In genomic region chr2:68330691-68331090, GRCh38 we compare ENCODE assay signal across 21 cellular contexts. TPM values are rescaled to one million over a fixed set of nuclear protein-coding genes. Genes with fewer than 3 reads are reported as not detected.
A peak's percentile ranks its signal among the peaks of the same experiment; 100 is the strongest.
DNase-seq lines count a peak whose midpoint lies in the region; ATAC-seq and TF ChIP-seq lines count a peak whose summit lies in the region.
"Had no signal": no experiment of that assay in that cellular context is flagged by ENCODE, and none has a peak within 500 bp of the region (broad histone marks: within the 10 kb centered on the region; RNA-seq: fewer than 3 reads in every experiment).

No MANE protein-coding gene starts in this region.

- H3K4me1 ChIP-seq in PC-3 (ENCODE audit: insufficient read depth, low read length) (peaks cover 16% of the 10 kb centered on the region), mesenchymal stem cell (ENCODE audit: control insufficient read depth, insufficient read depth, low read depth, low read length) (no peaks in the 10 kb centered on the region)
- H3K4me1 ChIP-seq: body of pancreas had no signal

- no TSS peak for BruUV-seq in PC-3 (replicated peaks; lab: Mats Ljungman, UMichigan)

- no peak overlapping the region for H2BK15ac ChIP-seq in mesenchymal stem cell (ENCODE audit: low read depth, poor library complexity, severe bottlenecking)

- H3K36me3 ChIP-seq in PC-3 (ENCODE audit: low read depth, low read length) (no peaks in the 10 kb centered on the region), mesenchymal stem cell (ENCODE audit: control insufficient read depth in 1 of 2, insufficient read depth in 2 of 2, low read depth in 1 of 2, low read length in 2 of 2) (no peaks in the 10 kb centered on the region)

- H3K9me3 ChIP-seq in PC-3 (ENCODE audit: low read length) (no peaks in the 10 kb centered on the region), mesenchymal stem cell (ENCODE audit: control insufficient read depth, low read length) (no peaks in the 10 kb centered on the region)
- H3K9me3 ChIP-seq: body of pancreas had no signal

- H3K4ac ChIP-seq in mesenchymal stem cell (ENCODE audit: low read depth in 1 of 2, low read length in 2 of 2): no peak overlapping the region

- DNase-seq in PC-3 (peak; percentile 42), choroid plexus epithelial cell (ENCODE audit: low read depth) (peak; percentile 49), mesenchymal stem cell (peak; percentile 52), activated gamma-delta T cell treated with Interleukin-2 at 50 U/mL for 16 hours (no peak)
- DNase-seq in effector CD8-positive, alpha-beta T cell (lab: John Stamatoyannopoulos, UW): no peak
- DNase-seq: activated CD4-positive, alpha-beta T cell treated with anti-CD3 and anti-CD28 coated beads, Interleukin-2, amount 10 ng/mL, durations not matched to agents 24 days and 14 days; activated naive CD4-positive, alpha-beta T cell treated with anti-CD3 and anti-CD28 coated beads for 36 hours; body of pancreas; CD8-positive, alpha-beta T cell; DMS79; glutamatergic neuron; left ventricle myocardium superior; NCI-H1436; NCI-H2171 treated with DMSO at 0.1 percent for 48 hours; NCI-H69; stimulated activated CD4-positive, alpha-beta T cell treated with anti-CD3 and anti-CD28 coated beads, Interleukin-12 subunit alpha, Interleukin-12 subunit beta, amount 100 ng/mL, for 4 hours had no signal

- no peak overlapping the region for H4K91ac ChIP-seq in mesenchymal stem cell (ENCODE audit: low read length)

- H3K79me2 ChIP-seq in PC-3 (ENCODE audit: low read length): no peaks in the 10 kb centered on the region

- intact Hi-C loops in PC-3 (cut with micrococcal nuclease): no loop called here

- H3K18ac ChIP-seq in mesenchymal stem cell (ENCODE audit: low read depth in 1 of 2, low read length in 2 of 2): no peak overlapping the region

- H4K20me1 ChIP-seq in PC-3 (ENCODE audit: low read length): no peaks in the 10 kb centered on the region

- no peaks in the 10 kb centered on the region for H3K27me3 ChIP-seq in PC-3 (ENCODE audit: low read length)
- H3K27me3 ChIP-seq in mesenchymal stem cell (ENCODE audit: control insufficient read depth in 1 of 2, insufficient read depth in 1 of 2, low read length in 2 of 2): no peaks in the 10 kb centered on the region
- H3K27me3 ChIP-seq: body of pancreas had no signal

- H3K9me2 ChIP-seq in PC-3 (replicated peaks; ENCODE audit: low read length): no peaks in the 10 kb centered on the region

- H3K27ac ChIP-seq in PC-3 (ENCODE audit: low read length): no peak overlapping the region
- H3K27ac ChIP-seq in mesenchymal stem cell (ENCODE audit: low read length, poor library complexity, severe bottlenecking): no peak overlapping the region
- H3K27ac ChIP-seq: body of pancreas, epithelial cell of prostate had no signal

- H2AFZ ChIP-seq in PC-3 (ENCODE audit: low read length) (no peak overlapping the region), mesenchymal stem cell (ENCODE audit: low read depth, low read length) (no peak overlapping the region)

- POLR2A ChIA-PET in PC-3 (lab: Charles Lee; ENCODE audit: unreplicated experiment): no interaction called here

- H2AK5ac ChIP-seq in mesenchymal stem cell (ENCODE audit: low read length, severe bottlenecking): no peak overlapping the region

- H3K4me3 ChIP-seq in PC-3 (ENCODE audit: low read length) (no peak overlapping the region), choroid plexus epithelial cell (ENCODE audit: low read depth, low read length) (no peak overlapping the region), mesenchymal stem cell (ENCODE audit: insufficient read depth in 1 of 2, low read depth in 1 of 2, low read length in 2 of 2) (no peak overlapping the region)
- H3K4me3 ChIP-seq: body of pancreas had no signal

- no peak for TF ChIP-seq CTCF in PC-3 (conservative IDR thresholded peaks at IDR 0.05; ENCODE audit: low read depth, low read length)
- TF ChIP-seq CTCF in choroid plexus epithelial cell (conservative IDR thresholded peaks at IDR 0.05; ENCODE audit: low read depth, low read length): no peak

- ATAC-seq in GM18867 (IDR thresholded peaks at IDR 0.05; ENCODE audit: unreplicated experiment): peak; percentile 53
- ATAC-seq in PC-3: peak; percentile 76
- ATAC-seq in HG03025 (IDR thresholded peaks at IDR 0.05; ENCODE audit: low FRiP score, unreplicated experiment): no peak
- ATAC-seq: body of pancreas; CD8-positive, alpha-beta T cell; left ventricle myocardium superior had no signal

- H2BK120ac ChIP-seq in mesenchymal stem cell (ENCODE audit: low read depth, low read length): no peak overlapping the region

- no peak overlapping the region for H2BK12ac ChIP-seq in mesenchymal stem cell (ENCODE audit: low read length in 2 of 2)

- H3K14ac ChIP-seq in mesenchymal stem cell (ENCODE audit: low read length in 2 of 2): no peak overlapping the region

- H3K79me1 ChIP-seq in mesenchymal stem cell (replicated peaks; ENCODE audit: low read length, poor library complexity, severe bottlenecking): no peaks in the 10 kb centered on the region

- no peak overlapping the region for H4K8ac ChIP-seq in mesenchymal stem cell (ENCODE audit: low read length)

- no peak overlapping the region for H2BK5ac ChIP-seq in mesenchymal stem cell (ENCODE audit: low read depth, low read length, poor library complexity, severe bottlenecking)

- H3K9ac ChIP-seq in PC-3 (ENCODE audit: low read length): no peak overlapping the region
- no peak overlapping the region for H3K9ac ChIP-seq in mesenchymal stem cell (ENCODE audit: low read length)

- H3K23ac ChIP-seq in mesenchymal stem cell (ENCODE audit: low read length in 2 of 2): no peak overlapping the region

- no peaks in the 10 kb centered on the region for H3F3A ChIP-seq in PC-3 (ENCODE audit: low read length, unreplicated experiment)

- no peak overlapping the region for H3K4me2 ChIP-seq in PC-3 (ENCODE audit: low read length)
- no peak overlapping the region for H3K4me2 ChIP-seq in mesenchymal stem cell (ENCODE audit: low read length, poor library complexity, severe bottlenecking)

- WGBS in mesenchymal stem cell: 70% methylated on average over 1 of the region's 2 CpGs

- CTCF ChIA-PET in PC-3 (lab: Charles Lee): no interaction called here

RNA-seq across cellular contexts. Expression of gene CNRIP1, which starts 10.9 kb away (rescaled TPM):
- total RNA-seq in PC-3 (2014; rRNA removed): 11.6 and 11.7 TPM in 2 replicates
- 24.4 TPM for polyA plus RNA-seq in mesenchymal stem cell (2013, experiment 1 of 2)
- 24.5 TPM for polyA plus RNA-seq in mesenchymal stem cell (2013, experiment 2 of 2)
- total RNA-seq: activated CD4-positive, alpha-beta T cell treated with anti-CD3 and anti-CD28 coated beads, Interleukin-2, amount 10 ng/mL, durations not matched to agents 24 days and 14 days; activated naive CD4-positive, alpha-beta T cell treated with anti-CD3 and anti-CD28 coated beads for 36 hours; CD8-positive, alpha-beta T cell; OCI-LY7 had no signal

RNA-seq across cellular contexts. Expression of gene PLEK, which starts 34.4 kb away (rescaled TPM):
- not detected in 2 replicates for total RNA-seq in PC-3 (2014; rRNA removed)
- 0.01 TPM for polyA plus RNA-seq in mesenchymal stem cell (2013, experiment 1 of 2)
- polyA plus RNA-seq in mesenchymal stem cell (2013, experiment 2 of 2): not detected
- total RNA-seq: H4 had no signal

Comparison
In these comparisons a context has a peak if more than half of its experiments do, and no peak if none do; other contexts are left out.
1. DNase-seq: peak in PC-3 (single experiment), choroid plexus epithelial cell (single experiment) and mesenchymal stem cell (single experiment); none in effector CD8-positive, alpha-beta T cell (single experiment) and activated gamma-delta T cell treated with Interleukin-2 at 50 U/mL for 16 hours (single experiment).